Comparison of ENCODE assay signal across 10 cellular contexts in the genomic region with DNA sequence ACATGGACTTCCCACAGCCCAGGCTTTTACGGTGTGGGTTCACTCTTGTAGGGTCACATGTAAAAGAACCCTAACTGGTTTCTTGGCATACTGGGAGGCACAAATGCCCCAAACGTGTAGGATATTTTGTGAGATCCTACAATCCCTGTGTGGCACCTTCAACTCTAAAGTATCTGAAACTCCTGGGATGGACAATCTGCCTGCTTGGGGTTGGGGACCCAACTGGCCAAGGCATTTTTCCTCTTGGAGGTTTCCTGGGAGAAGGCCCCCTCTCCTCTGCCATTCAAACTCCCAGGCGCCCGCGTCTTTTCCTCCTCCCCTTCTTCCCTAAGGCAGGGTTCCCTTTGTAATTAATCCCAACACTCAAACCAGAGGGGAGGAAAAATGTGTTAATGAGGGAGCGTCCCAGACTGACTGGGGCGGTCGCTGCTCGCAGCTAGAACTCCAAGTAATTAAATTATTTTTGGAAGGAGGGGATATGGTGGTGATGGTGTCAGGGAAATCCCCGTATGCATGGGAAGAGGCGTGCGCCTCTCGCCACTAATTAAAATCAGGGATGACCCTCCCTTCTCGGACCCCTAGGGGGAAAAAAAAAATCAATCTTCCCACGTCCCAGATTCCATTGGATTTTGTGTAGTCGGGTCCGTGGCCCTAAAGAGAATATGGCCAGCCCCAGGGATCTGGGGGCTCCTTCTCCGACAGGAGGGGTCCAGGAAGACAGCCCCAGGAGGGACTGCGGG. TPM values are rescaled to one million over a fixed set of nuclear protein-coding genes. Genes with fewer than 3 reads are reported as not detected.
A peak's percentile ranks its signal among the peaks of the same experiment; 100 is the strongest.
DNase-seq lines count a peak whose midpoint lies in the region; ATAC-seq and TF ChIP-seq lines count a peak whose summit lies in the region.
"Had no signal": no experiment of that assay in that cellular context is flagged by ENCODE, and none has a peak within 500 bp of the region (broad histone marks: within the 10 kb centered on the region; RNA-seq: fewer than 3 reads in every experiment).

No MANE protein-coding gene starts in this region.

- H3K9me3 Mint-ChIP-seq in activated CD4-positive, alpha-beta T cell treated with anti-CD3 and anti-CD28 coated beads for 36 hours (ENCODE audit: low read depth), result no peaks in the 10 kb centered on the region
- H3K9me3 Mint-ChIP-seq: activated naive CD4-positive, alpha-beta T cell treated with anti-CD3 and anti-CD28 coated beads for 36 hours had no signal

- H3K36me3 Mint-ChIP-seq in activated CD4-positive, alpha-beta T cell treated with anti-CD3 and anti-CD28 coated beads for 36 hours (ENCODE audit: low read depth), result no peaks in the 10 kb centered on the region

- no peak for TF ChIP-seq CTCF in lower lobe of right lung (IDR thresholded peaks at IDR 0.05)

- peaks cover 4% of the 10 kb centered on the region for H3K4me1 ChIP-seq in lower lobe of right lung
- peaks cover 7% of the 10 kb centered on the region for H3K4me1 ChIP-seq in thymus (ENCODE audit: control insufficient read depth, insufficient read depth, low read length)

- peaks cover 21% of the 10 kb centered on the region for H3K27me3 ChIP-seq in lower lobe of right lung (ENCODE audit: low read depth)
- no peaks in the 10 kb centered on the region for H3K27me3 ChIP-seq in thymus (ENCODE audit: control insufficient read depth, insufficient read depth)

- no peaks in the 10 kb centered on the region for H3K9me3 ChIP-seq in lower lobe of right lung
- no peaks in the 10 kb centered on the region for H3K9me3 ChIP-seq in thymus (ENCODE audit: control insufficient read depth)

- H3K27me3 Mint-ChIP-seq in activated CD4-positive, alpha-beta T cell treated with anti-CD3 and anti-CD28 coated beads for 36 hours, result peaks cover 15% of the 10 kb centered on the region

- H3K27ac ChIP-seq in caudate nucleus (ENCODE audit: low read depth, low read length) (peak overlapping the region; percentile 62), lower lobe of right lung (no peak overlapping the region), thymus (ENCODE audit: low read depth) (peak overlapping the region; percentile 78)

- H3K4me1 Mint-ChIP-seq in activated CD4-positive, alpha-beta T cell treated with anti-CD3 and anti-CD28 coated beads for 36 hours, result no peaks in the 10 kb centered on the region

- H3K36me3 ChIP-seq in lower lobe of right lung (no peaks in the 10 kb centered on the region), thymus (ENCODE audit: control insufficient read depth, insufficient read depth) (no peaks in the 10 kb centered on the region)

- POLR2A ChIA-PET in activated CD4-positive, alpha-beta T cell treated with anti-CD3 and anti-CD28 coated beads for 36 hours (lab: Charles Lee), result no interaction called here

- CTCF ChIA-PET in activated CD4-positive, alpha-beta T cell treated with anti-CD3 and anti-CD28 coated beads for 36 hours (lab: Charles Lee), result interaction anchor here (0.6 kb wide), 1 partner anchor 63 kb away, joined by 3 read pairs; no protein-coding TSS in a partner anchor

- peak overlapping the region; percentile 11 for H3K4me3 Mint-ChIP-seq in activated CD4-positive, alpha-beta T cell treated with anti-CD3 and anti-CD28 coated beads for 36 hours

- no peak overlapping the region for H3K27ac Mint-ChIP-seq in activated CD4-positive, alpha-beta T cell treated with anti-CD3 and anti-CD28 coated beads for 36 hours
- H3K27ac Mint-ChIP-seq: activated naive CD4-positive, alpha-beta T cell treated with anti-CD3 and anti-CD28 coated beads for 36 hours had no signal

- intact Hi-C loops in activated CD4-positive, alpha-beta T cell treated with anti-CD3 and anti-CD28 coated beads for 36 hours (cut with DNase I, micrococcal nuclease), result no loop called here
- intact Hi-C loops in lower lobe of right lung (cut with DNase I), result no loop called here

- no peak for DNase-seq in activated CD4-positive, alpha-beta T cell treated with anti-CD3 and anti-CD28 coated beads for 36 hours
- no peak for DNase-seq in activated CD4-positive, alpha-beta T cell treated with anti-CD3 and anti-CD28 coated beads, Interleukin-2, amount 50 U/mL, for 4 hours
- DNase-seq in caudate nucleus (lab: John Stamatoyannopoulos, UW), result no peak
- no peak for DNase-seq in lower lobe of right lung
- no peak for DNase-seq in AG08396 (ENCODE audit: low spot score)
- DNase-seq in stimulated activated CD4-positive, alpha-beta T cell treated with anti-CD3 and anti-CD28 coated beads, Interleukin-12 subunit alpha, Interleukin-12 subunit beta, amount 100 ng/mL, for 4 hours, result no peak
- DNase-seq in RKO (ENCODE audit: low spot score), result no peak
- DNase-seq: NCI-H524 treated with DMSO at 0.1 percent for 48 hours had no signal

- ATAC-seq in activated CD4-positive, alpha-beta T cell treated with anti-CD3 and anti-CD28 coated beads for 36 hours, result no peak
- no peak for ATAC-seq in lower lobe of right lung

- H3K4me3 ChIP-seq in lower lobe of right lung (peak overlapping the region; percentile 68), thymus (ENCODE audit: low read length) (peak overlapping the region; percentile 76)

- 66% methylated on average over 19 of the region's 19 CpGs for WGBS in thymus

RNA-seq across cellular contexts. Expression of gene VANGL2, which starts 0.7 kb away (rescaled TPM):
- under 1 TPM; 0.09 to 0.12 TPM for total RNA-seq in activated CD4-positive, alpha-beta T cell treated with anti-CD3 and anti-CD28 coated beads for 36 hours
- 7.5 TPM for total RNA-seq in lower lobe of right lung
- 5.6 TPM for polyA plus RNA-seq in thymus

RNA-seq across cellular contexts. Expression of gene NHLH1, which starts 32.8 kb away (rescaled TPM):
- under 1 TPM; 0.32 to 0.42 TPM for total RNA-seq in activated CD4-positive, alpha-beta T cell treated with anti-CD3 and anti-CD28 coated beads for 36 hours
- 0.15 TPM for total RNA-seq in lower lobe of right lung
- 0.43 TPM for polyA plus RNA-seq in thymus

RNA-seq across cellular contexts. Expression of gene NCSTN, which starts 56.5 kb away (rescaled TPM):
- total RNA-seq in activated CD4-positive, alpha-beta T cell treated with anti-CD3 and anti-CD28 coated beads for 36 hours, result 10 to 100 TPM; 47.0 to 51.5 TPM
- total RNA-seq in lower lobe of right lung, result 108 TPM
- polyA plus RNA-seq in thymus, result 40.0 TPM

RNA-seq across cellular contexts. Expression of gene COPA, which starts 56.7 kb away (rescaled TPM):
- 100 to 1,000 TPM; 125 to 148 TPM for total RNA-seq in activated CD4-positive, alpha-beta T cell treated with anti-CD3 and anti-CD28 coated beads for 36 hours
- 136 TPM for total RNA-seq in lower lobe of right lung
- 61.5 TPM for polyA plus RNA-seq in thymus
